ENCODE assay signal across 8 cellular contexts in genomic region chr11:117819096-117820040, GRCh38. TPM values are rescaled to one million over a fixed set of nuclear protein-coding genes. Genes with fewer than 3 reads are reported as not detected.
DNase-seq lines count a peak whose midpoint lies in the region; ATAC-seq, FAIRE-seq and TF ChIP-seq lines count a peak whose summit lies in the region.

No MANE protein-coding gene starts in this region.

- peaks cover 13% of the 10 kb centered on the region for H4K20me1 ChIP-seq in K562 (replicated peaks; ENCODE audit: control insufficient read depth, insufficient read depth, low read length)

- H3K9me3 Mint-ChIP-seq in CD14-positive monocyte: peaks cover 0 to 2% (median 0%) of the 10 kb centered on the region in 7 donors

- H3K79me2 ChIP-seq in K562 (ENCODE audit: control insufficient read depth, insufficient read depth, low read length): no peaks in the 10 kb centered on the region

- H3K4me3 ChIP-seq in H7 (ENCODE audit: insufficient read depth, low read depth, low read length) (no peak overlapping the region), K562 (no peak overlapping the region)

- ATAC-seq in K562: peak; percentile 84
- ATAC-seq in GM18907 (IDR thresholded peaks at IDR 0.05; ENCODE audit: unreplicated experiment): no peak
- no peak for ATAC-seq in GM19324 (IDR thresholded peaks at IDR 0.05; ENCODE audit: low FRiP score, unreplicated experiment)

- H3K27me3 Mint-ChIP-seq in CD14-positive monocyte (ENCODE audit: low read depth in 3 of 3): no peaks in the 10 kb centered on the region

- TF ChIP-seq EP300 in K562 (IDR thresholded peaks at IDR 0.05; ENCODE audit: low read length): no peak

- in situ Hi-C loops in K562 (cut with MboI): loop anchor here (5.0 kb wide), 2 partner anchors 128 to 228 kb away; no protein-coding TSS in a partner anchor

- no peak overlapping the region for H3K9ac ChIP-seq in K562 (ENCODE audit: insufficient read depth in 1 of 2, low read depth in 2 of 2, low read length in 2 of 2)

- no peak overlapping the region for H3K27ac ChIP-seq in K562 (ENCODE audit: extremely low read depth, low read depth, low read length)

- no TSS peak for BruUV-seq in K562 (replicated peaks; lab: Mats Ljungman, UMichigan)

- H3K4me2 ChIP-seq in K562 (ENCODE audit: insufficient read depth, low read length): no peak overlapping the region

- POLR2A ChIA-PET in K562 (lab: Yijun Ruan, JAX): interaction anchor here (0.6 to 1.2 kb wide), 3 partner anchors 10 to 356 kb away, joined by 3 to 4 read pairs (median 3); no protein-coding TSS in a partner anchor

- 30% methylated on average over 10 of the region's 10 CpGs for WGBS in K562 (ENCODE audit: insufficient coverage, low coverage, missing lambda C conversion rate)

- peak; percentile 82 to 90 for TF ChIP-seq RAD21 in K562 (CRISPR knock-in tag; conservative IDR thresholded peaks at IDR 0.05 in 1 of 2, IDR thresholded peaks at IDR 0.05 in 1 of 2)

- peaks cover 0 to 35% of the 10 kb centered on the region in 2 experiments; a peak in 3 of 5 replicates for H3K4me1 ChIP-seq in K562 (replicated peaks in 1 of 2; ENCODE audit: control insufficient read depth in 2 of 2, insufficient read depth in 2 of 2, low read length in 2 of 2)

- peaks cover 2% of the 10 kb centered on the region for H3K9me1 ChIP-seq in K562 (ENCODE audit: control insufficient read depth, insufficient read depth, low read length)

- no peaks in the 10 kb centered on the region for H3K36me3 Mint-ChIP-seq in CD14-positive monocyte

- intact Hi-C loops in CD14-positive monocyte (cut with micrococcal nuclease) (loop anchor here (2.0 to 5.0 kb wide), 5 partner anchors 83 to 392 kb away; partner anchors contain the start of gene IL10RA (in 1 of the 2)), K562 (cut with micrococcal nuclease) (loop anchor here (2.0 to 5.0 kb wide), 3 partner anchors 88 to 351 kb away; no protein-coding TSS in a partner anchor)

- CTCF ChIA-PET in K562 (lab: Yijun Ruan, JAX; ENCODE audit: low intra/inter-chr PET ratio): interaction anchor here (0.6 to 4.0 kb wide), 8 partner anchors 11 to 839 kb away, joined by 3 to 52 read pairs (median 4); partner anchors contain the start of gene SCN4B

- H3K4me1 Mint-ChIP-seq in CD14-positive monocyte: peaks cover 75% of the 10 kb centered on the region

- TF ChIP-seq CTCF in CD14-positive monocyte (IDR thresholded peaks at IDR 0.05) (peak; percentile 58), K562 (IDR thresholded peaks at IDR 0.05 in 2 of 3, conservative IDR thresholded peaks at IDR 0.05 in 1 of 3; ENCODE audit: insufficient read depth in 2 of 3, low read depth in 1 of 3, low read length in 3 of 3) (peak; percentile 81 to 92 (median 89))

- H3K36me3 ChIP-seq in H7 (replicated peaks; ENCODE audit: control insufficient read depth, insufficient read depth, low read length) (no peaks in the 10 kb centered on the region), K562 (ENCODE audit: control insufficient read depth, insufficient read depth, low read length) (no peaks in the 10 kb centered on the region)

- no peaks in the 10 kb centered on the region for H3K9me3 ChIP-seq in K562 (replicated peaks; ENCODE audit: control insufficient read depth, insufficient read depth, low read depth, low read length)

- H3K4me3 Mint-ChIP-seq in CD14-positive monocyte: no peak overlapping the region

- DNase-seq in CD14-positive monocyte (ENCODE audit: low spot score): peak; percentile 71
- peak; percentile 89 for DNase-seq in H7
- DNase-seq in NCI-H82 (lab: John Stamatoyannopoulos, UW): peak; percentile 88
- DNase-seq in K562 (ENCODE audit: extremely low read depth in 1 of 4, low spot score in 3 of 4): peak; percentile 59 to 83 (median 68)
- peak; percentile 86 for DNase-seq in kidney tubule cell (ENCODE audit: low spot score)
- no peak for DNase-seq in stimulated activated CD4-positive, alpha-beta T cell treated with anti-CD3 and anti-CD28 coated beads, Interleukin-2, amount 100 ng/mL, for 48 hours

- FAIRE-seq in K562 (lab: Jason Lieb, UNC): peak; percentile 92

- no peak for TF ChIP-seq POLR2A in K562 (conservative IDR thresholded peaks at IDR 0.05)

- no peaks in the 10 kb centered on the region; the same call in 1 of the 2 replicates for H3K27me3 ChIP-seq in H7 (ENCODE audit: control insufficient read depth, insufficient read depth, low read length)
- peaks cover 7 to 29% of the 10 kb centered on the region in 2 experiments for H3K27me3 ChIP-seq in K562 (ENCODE audit: control insufficient read depth in 2 of 2, insufficient read depth in 2 of 2, low read length in 2 of 2)

- H3K27ac Mint-ChIP-seq in CD14-positive monocyte: peak overlapping the region; percentile 76 to 99 (median 99)

- H2AFZ ChIP-seq in K562 (ENCODE audit: low read depth, low read length): no peak overlapping the region

TF ChIP-seq in K562, 482 proteins besides CTCF, POLR2A, EP300 and RAD21 (continues in another document):
- TF ChIP-seq PCBP2 (IDR thresholded peaks at IDR 0.05; ENCODE audit: low read depth, low read length, poor library complexity, severe bottlenecking): no peak
- no peak for TF ChIP-seq ZNF165 (CRISPR knock-in tag; IDR thresholded peaks at IDR 0.05; ENCODE audit: borderline replicate concordance)
- peak in 1 of 2 experiments; percentile 53; a peak in 1 of 4 replicates for TF ChIP-seq SRF (CRISPR knock-in tag; IDR thresholded peaks at IDR 0.05)
- no peak for TF ChIP-seq SNRNP70 (optimal IDR thresholded peaks at IDR 0.05; ENCODE audit: low read depth, low read length)
- TF ChIP-seq CC2D1A (IDR thresholded peaks at IDR 0.05): peak; percentile 65; the same call in 1 of the 2 replicates
- TF ChIP-seq MAFG (tag; conservative IDR thresholded peaks at IDR 0.05): no peak

RNA-seq across cellular contexts. Expression of gene FXYD2, which starts 5.2 kb away (rescaled TPM):
- polyA plus RNA-seq in CD14-positive monocyte (1 to 10 TPM; 2.5 to 4.4 TPM), K562 (2011; rRNA removed) (not detected in 2 replicates), K562 (2014; fragmentation: Illumina TruSeq; extraction: Trizol) (not detected in 2 replicates), K562 (2014; fragmentation: Nextera tagmentation; extraction: Ambion mirVana) (not detected), K562 (2014; rRNA removed) (not detected in 2 replicates)
- 0.07 and 0.66 TPM in 2 replicates for total RNA-seq in H7 (2014; rRNA removed; shearing (Covaris generic))
- not detected in 2 replicates for total RNA-seq in K562 (2011; cell fraction: chromatin; rRNA removed; ENCODE audit: low replicate concordance)
- total RNA-seq in K562 (2011; cell fraction: nucleolus; rRNA removed): not detected in 2 replicates
- total RNA-seq in K562 (2011; cell fraction: nucleoplasm; rRNA removed): not detected in 2 replicates
- total RNA-seq in K562 (2014; rRNA removed) (not detected in 2 replicates), K562 (2014; rRNA removed; fragmentation: Illumina TruSeq; extraction: Trizol) (not detected in 2 replicates), K562 (2015; rRNA removed; fragmentation: Illumina TruSeq; extraction: Trizol) (not detected in 2 replicates), K562 (2021) (0.29 TPM in 1 of 2 replicates, not detected in the other)
- polyA plus RNA-seq in K562 (2011; cell fraction: cytosol; rRNA removed): not detected in 2 replicates
- not detected in 2 replicates for polyA plus RNA-seq in K562 (2011; cell fraction: nucleus; rRNA removed)
- polyA plus RNA-seq in K562 (2012): not detected in 2 replicates
- polyA minus RNA-seq in K562 (2011; rRNA and poly(A)+ RNA removed): not detected in 2 replicates
- polyA minus RNA-seq in K562 (2011; cell fraction: cytosol; rRNA and poly(A)+ RNA removed): not detected in 2 replicates
- not detected in 2 replicates for polyA minus RNA-seq in K562 (2011; cell fraction: nucleus; rRNA and poly(A)+ RNA removed)

RNA-seq across cellular contexts. Expression of gene DSCAML1, which starts 22.4 kb away (rescaled TPM):
- not detected for polyA plus RNA-seq in CD14-positive monocyte
- total RNA-seq in H7 (2014; rRNA removed; shearing (Covaris generic)): 0.33 and 0.59 TPM in 2 replicates
- not detected in 2 replicates for total RNA-seq in K562 (2011; cell fraction: chromatin; rRNA removed; ENCODE audit: low replicate concordance)
- not detected in 2 replicates for total RNA-seq in K562 (2011; cell fraction: nucleolus; rRNA removed)
- total RNA-seq in K562 (2011; cell fraction: nucleoplasm; rRNA removed): not detected in 2 replicates
- not detected in 2 replicates for total RNA-seq in K562 (2014; rRNA removed)
- total RNA-seq in K562 (2014; rRNA removed; fragmentation: Illumina TruSeq; extraction: Trizol): not detected in 2 replicates
- not detected in 2 replicates for total RNA-seq in K562 (2015; rRNA removed; fragmentation: Illumina TruSeq; extraction: Trizol)
- total RNA-seq in K562 (2021): not detected in 2 replicates
- polyA plus RNA-seq in K562 (2011; rRNA removed): not detected in 2 replicates
- polyA plus RNA-seq in K562 (2011; cell fraction: cytosol; rRNA removed): not detected in 2 replicates
- not detected in 2 replicates for polyA plus RNA-seq in K562 (2011; cell fraction: nucleus; rRNA removed)
- not detected in 2 replicates for polyA plus RNA-seq in K562 (2012)
- not detected in 2 replicates for polyA plus RNA-seq in K562 (2014; fragmentation: Illumina TruSeq; extraction: Trizol)
- polyA plus RNA-seq in K562 (2014; fragmentation: Nextera tagmentation; extraction: Ambion mirVana): not detected
- polyA plus RNA-seq in K562 (2014; rRNA removed): not detected in 2 replicates
- polyA minus RNA-seq in K562 (2011; rRNA and poly(A)+ RNA removed): not detected in 2 replicates
- polyA minus RNA-seq in K562 (2011; cell fraction: cytosol; rRNA and poly(A)+ RNA removed): not detected in 2 replicates
- polyA minus RNA-seq in K562 (2011; cell fraction: nucleus; rRNA and poly(A)+ RNA removed): not detected in 2 replicates

RNA-seq across cellular contexts. Expression of gene FXYD6, which starts 57.1 kb away (rescaled TPM):
- polyA plus RNA-seq in CD14-positive monocyte (10 to 100 TPM; 36.4 to 44.1 TPM), K562 (2011; rRNA removed) (not detected in 2 replicates), K562 (2014; fragmentation: Illumina TruSeq; extraction: Trizol) (not detected in 2 replicates), K562 (2014; fragmentation: Nextera tagmentation; extraction: Ambion mirVana) (not detected), K562 (2014; rRNA removed) (0.07 TPM in 1 of 2 replicates, not detected in the other)
- 17.8 and 32.8 TPM in 2 replicates for total RNA-seq in H7 (2014; rRNA removed; shearing (Covaris generic))
- not detected in 2 replicates for total RNA-seq in K562 (2011; cell fraction: chromatin; rRNA removed; ENCODE audit: low replicate concordance)
- not detected in 2 replicates for total RNA-seq in K562 (2011; cell fraction: nucleolus; rRNA removed)
- total RNA-seq in K562 (2011; cell fraction: nucleoplasm; rRNA removed): not detected in 2 replicates
- total RNA-seq in K562 (2014; rRNA removed) (not detected in 2 replicates), K562 (2014; rRNA removed; fragmentation: Illumina TruSeq; extraction: Trizol) (not detected in 2 replicates), K562 (2015; rRNA removed; fragmentation: Illumina TruSeq; extraction: Trizol) (not detected in 2 replicates), K562 (2021) (0.27 and 0.35 TPM in 2 replicates)
- 0.06 TPM in 1 of 2 replicates, not detected in the other for polyA plus RNA-seq in K562 (2011; cell fraction: cytosol; rRNA removed)
- 0.11 TPM in 1 of 2 replicates, not detected in the other for polyA plus RNA-seq in K562 (2011; cell fraction: nucleus; rRNA removed)
- 0.07 and 0.14 TPM in 2 replicates for polyA plus RNA-seq in K562 (2012)
- polyA minus RNA-seq in K562 (2011; rRNA and poly(A)+ RNA removed): 0.18 TPM in 1 of 2 replicates, not detected in the other
- polyA minus RNA-seq in K562 (2011; cell fraction: cytosol; rRNA and poly(A)+ RNA removed): not detected in 2 replicates
- not detected in 2 replicates for polyA minus RNA-seq in K562 (2011; cell fraction: nucleus; rRNA and poly(A)+ RNA removed)

Comparison
In these comparisons a context has a peak if more than half of its experiments do, and no peak if none do; other contexts are left out.
1. DNase-seq: peak in CD14-positive monocyte (single experiment), H7 (single experiment), NCI-H82 (single experiment), K562 (4 of 4) and kidney tubule cell (single experiment); none in stimulated activated CD4-positive, alpha-beta T cell treated with anti-CD3 and anti-CD28 coated beads, Interleukin-2, amount 100 ng/mL, for 48 hours (0 of 2).
2. RNA of gene FXYD6, which starts 57.1 kb away (total RNA-seq): 17.8 to 32.8 TPM in H7; 0.27 to 0.35 TPM in K562; every median in the first group is over 10 times any median in the second.